Comparison of ENCODE assay signal across 14 cellular contexts in the genomic region with DNA sequence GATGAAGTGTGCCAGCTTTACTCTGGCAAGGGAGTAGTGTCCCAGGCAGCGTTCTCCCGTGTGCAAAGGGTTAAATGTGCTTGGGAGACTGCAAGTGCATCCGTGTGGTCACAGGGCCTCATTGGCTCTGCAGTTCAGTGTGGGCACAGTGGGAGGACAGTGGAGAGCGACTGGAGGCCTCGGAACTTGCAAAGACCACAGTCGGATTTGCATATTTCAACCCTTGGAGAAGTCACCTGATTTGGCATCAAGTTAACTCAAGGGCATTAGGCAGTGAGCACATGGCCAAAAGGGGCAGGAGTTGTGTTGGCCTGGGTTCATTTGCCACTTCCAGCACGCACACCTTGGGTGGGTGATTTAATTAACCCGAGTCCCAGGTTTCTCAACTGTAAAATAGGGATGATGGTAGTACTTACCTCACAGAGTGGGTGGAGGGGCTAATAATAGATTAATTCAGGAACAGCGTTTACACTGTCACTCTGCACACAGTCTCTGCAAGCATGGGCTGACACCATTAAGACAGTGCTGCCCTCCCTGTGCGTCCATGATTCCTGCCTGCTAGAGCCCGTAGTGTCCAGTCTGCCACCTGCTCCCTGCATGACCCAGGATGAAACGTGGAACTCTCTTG. TPM values are rescaled to one million over a fixed set of nuclear protein-coding genes. Genes with fewer than 3 reads are reported as not detected.
A peak's percentile ranks its signal among the peaks of the same experiment; 100 is the strongest.
DNase-seq lines count a peak whose midpoint lies in the region; ATAC-seq and TF ChIP-seq lines count a peak whose summit lies in the region.
"Had no signal": no experiment of that assay in that cellular context is flagged by ENCODE, and none has a peak within 500 bp of the region (broad histone marks: within the 10 kb centered on the region; RNA-seq: fewer than 3 reads in every experiment).

No MANE protein-coding gene starts in this region.

- no peak for DNase-seq in activated naive CD4-positive, alpha-beta T cell treated with anti-CD3 and anti-CD28 coated beads, Interleukin-2, amount 10 ng/mL, durations not matched to agents 7 days and 5 days
- DNase-seq in activated naive CD4-positive, alpha-beta T cell treated with Interleukin-2 at 50 U/mL for 16 hours = no peak
- DNase-seq in SK-MEL-5 (ENCODE audit: low read depth, low spot score) (peak; percentile 39), fibroblast of lung (ENCODE audit: low read depth in 2 of 2) (no peak), T-helper 2 cell (no peak), NCI-H187 (lab: John Stamatoyannopoulos, UW) (no peak)
- DNase-seq: activated CD8-positive, alpha-beta memory T cell treated with anti-CD3 and anti-CD28 coated beads, Interleukin-2, amount 50 U/mL, for 48 hours; DND-41; glutamatergic neuron; left colon; NCI-H1092; NCI-H524 had no signal

- H3K27ac Mint-ChIP-seq in activated naive CD4-positive, alpha-beta T cell treated with anti-CD3 and anti-CD28 coated beads, Interleukin-2, amount 10 ng/mL, durations not matched to agents 7 days and 5 days = peak overlapping the region; percentile 34

- H3K4me3 ChIP-seq in fibroblast of lung (replicated peaks in 1 of 4; ENCODE audit: control extremely low read depth in 1 of 4, insufficient read depth in 1 of 4, low read depth in 3 of 4, low read length in 4 of 4) (no peak overlapping the region), stomach smooth muscle (ENCODE audit: low read length in 2 of 2) (peak overlapping the region in 1 of 2 donors; percentile 44)

- H3K36me3 ChIP-seq in fibroblast of lung (ENCODE audit: control insufficient read depth, insufficient read depth, low read length) (peaks cover 7% of the 10 kb centered on the region), stomach smooth muscle (ENCODE audit: control insufficient read depth in 2 of 2, insufficient read depth in 2 of 2, low read length in 2 of 2) (peaks cover 14 to 23% of the 10 kb centered on the region in 2 donors)

- ATAC-seq in GM18870 (IDR thresholded peaks at IDR 0.05; ENCODE audit: unreplicated experiment) = no peak
- ATAC-seq: left colon had no signal

- no peak overlapping the region for H3K4me3 Mint-ChIP-seq in activated naive CD4-positive, alpha-beta T cell treated with anti-CD3 and anti-CD28 coated beads, Interleukin-2, amount 10 ng/mL, durations not matched to agents 7 days and 5 days

- peaks cover 8% of the 10 kb centered on the region for H3K79me2 ChIP-seq in fibroblast of lung (ENCODE audit: control insufficient read depth, insufficient read depth, low read length)

- H3K9ac ChIP-seq in fibroblast of lung (ENCODE audit: insufficient read depth, low read length) (no peak overlapping the region), stomach smooth muscle (ENCODE audit: low read length in 2 of 2) (no peak overlapping the region)

- H3K4me1 ChIP-seq in fibroblast of lung (ENCODE audit: control insufficient read depth, extremely low read depth, insufficient read depth, low read length) = peaks cover 53% of the 10 kb centered on the region
- H3K4me1 ChIP-seq in stomach smooth muscle (ENCODE audit: control insufficient read depth, insufficient read depth, low read length) = peaks cover 69% of the 10 kb centered on the region

- H3K9me3 ChIP-seq in fibroblast of lung (ENCODE audit: control insufficient read depth, insufficient read depth, low read depth, low read length) (no peaks in the 10 kb centered on the region), stomach smooth muscle (ENCODE audit: control insufficient read depth in 2 of 2, low read length in 2 of 2) (no peaks in the 10 kb centered on the region)

- H3K4me2 ChIP-seq in fibroblast of lung (ENCODE audit: extremely low read depth, insufficient read depth, low read length) = peak overlapping the region; percentile 75

- in situ Hi-C loops in SK-MEL-5 (cut with HindIII; ENCODE audit: low pct_unique_long_range_greater_than_20kb, low sequenced_read_pairs) = no loop called here

- peaks cover 37% of the 10 kb centered on the region for H3K36me3 Mint-ChIP-seq in activated naive CD4-positive, alpha-beta T cell treated with anti-CD3 and anti-CD28 coated beads, Interleukin-2, amount 10 ng/mL, durations not matched to agents 7 days and 5 days

- H3K27me3 Mint-ChIP-seq in activated naive CD4-positive, alpha-beta T cell treated with anti-CD3 and anti-CD28 coated beads, Interleukin-2, amount 10 ng/mL, durations not matched to agents 7 days and 5 days = no peaks in the 10 kb centered on the region

- TF ChIP-seq CTCF in fibroblast of lung (conservative IDR thresholded peaks at IDR 0.05 in 1 of 2, IDR thresholded peaks at IDR 0.05 in 1 of 2; ENCODE audit: low read depth in 1 of 2, low read length in 2 of 2) = no peak

- H3K27me3 ChIP-seq in fibroblast of lung (ENCODE audit: control insufficient read depth, insufficient read depth, low read length) (no peaks in the 10 kb centered on the region), stomach smooth muscle (ENCODE audit: control insufficient read depth in 1 of 2, insufficient read depth in 2 of 2, low read length in 2 of 2) (no peaks in the 10 kb centered on the region)

- H3K4me1 Mint-ChIP-seq in activated naive CD4-positive, alpha-beta T cell treated with anti-CD3 and anti-CD28 coated beads, Interleukin-2, amount 10 ng/mL, durations not matched to agents 7 days and 5 days = peaks cover 33% of the 10 kb centered on the region

- no peak overlapping the region for H2AFZ ChIP-seq in fibroblast of lung (ENCODE audit: low read length)

- CTCF ChIA-PET in activated naive CD4-positive, alpha-beta T cell treated with anti-CD3 and anti-CD28 coated beads, Interleukin-2, amount 10 ng/mL, durations not matched to agents 7 days and 5 days (lab: Charles Lee) = no interaction called here

- peak overlapping the region; percentile 70 for H3K27ac ChIP-seq in fibroblast of lung (ENCODE audit: insufficient read depth, low read length)
- peak overlapping the region; percentile 74 for H3K27ac ChIP-seq in stomach smooth muscle (ENCODE audit: low read length)

- no peaks in the 10 kb centered on the region for H4K20me1 ChIP-seq in fibroblast of lung (ENCODE audit: control insufficient read depth, extremely low read depth, insufficient read depth, low read length)

- no peaks in the 10 kb centered on the region for H3K9me3 Mint-ChIP-seq in activated naive CD4-positive, alpha-beta T cell treated with anti-CD3 and anti-CD28 coated beads, Interleukin-2, amount 10 ng/mL, durations not matched to agents 7 days and 5 days

RNA-seq across cellular contexts. Expression of a gene that starts 22.6 kb away (rescaled TPM):
- total RNA-seq in SK-MEL-5 (2014; rRNA removed; shearing (Covaris generic)) = 21.8 and 23.6 TPM in 2 replicates
- polyA plus RNA-seq in SK-MEL-5 (2015; cell fraction: cytosol; rRNA removed) = 27.3 and 27.7 TPM in 2 replicates
- 17.0 and 26.8 TPM in 2 replicates for polyA plus RNA-seq in SK-MEL-5 (2015; cell fraction: nucleus; rRNA removed)
- total RNA-seq in fibroblast of lung = 23.6 and 45.9 TPM in 2 replicates
- polyA plus RNA-seq in fibroblast of lung = 10.0 and 20.2 TPM in 2 replicates
- polyA plus RNA-seq in fibroblast of lung (2012) = 11.7 and 22.0 TPM in 2 replicates
- 24.2 and 55.5 TPM in 2 replicates for polyA minus RNA-seq in fibroblast of lung (ENCODE audit: low replicate concordance)
